ENCODE assay signal across 18 cellular contexts in the genomic region with DNA sequence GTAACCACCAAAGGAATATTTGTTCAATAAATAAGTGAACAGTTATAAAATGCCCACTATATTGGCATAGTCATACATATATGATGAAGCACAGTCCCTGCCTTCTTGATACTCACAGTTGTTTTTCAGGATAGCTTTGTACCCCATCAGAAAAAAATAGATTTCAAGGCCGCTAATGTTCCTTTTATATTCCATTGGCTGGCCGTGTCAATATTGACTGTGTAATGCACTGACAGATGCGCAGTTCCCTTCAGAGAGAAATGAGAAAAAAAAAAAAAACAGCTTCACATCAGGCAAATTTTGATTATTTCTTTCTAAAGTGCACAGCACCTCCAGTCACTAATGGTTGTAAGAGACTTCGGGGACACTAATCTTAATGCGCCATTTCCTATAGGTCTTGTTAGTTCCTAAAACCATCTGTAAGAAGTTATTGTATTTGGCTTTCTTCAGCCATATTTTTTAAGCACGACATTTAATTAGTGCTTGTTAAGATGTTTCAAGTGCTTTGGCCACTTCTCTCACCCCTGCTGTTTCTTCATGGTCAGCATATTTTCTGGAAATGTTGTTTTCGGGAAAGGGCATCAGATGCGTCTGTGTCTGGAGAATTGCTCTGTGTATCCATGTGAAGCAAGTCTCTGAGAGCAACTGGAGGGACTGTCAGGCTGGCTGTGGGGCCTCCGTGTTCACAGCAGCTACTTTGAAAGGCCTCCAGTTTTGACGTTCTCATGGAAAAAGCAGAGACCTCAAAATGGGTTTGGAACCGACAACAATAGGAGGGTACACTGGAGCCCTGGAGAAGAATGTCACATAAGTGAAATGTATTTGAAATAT.
"Had no signal": no experiment of that assay in that cellular context is flagged by ENCODE, and none has a peak within 500 bp of the region (broad histone marks: within the 10 kb centered on the region; RNA-seq: fewer than 3 reads in every experiment).

No MANE protein-coding gene starts in this region.

- H3K9me3 ChIP-seq: adrenal gland, gastrocnemius medialis, heart right ventricle, ovary, sigmoid colon, spleen had no signal

- ATAC-seq: activated CD8-positive, alpha-beta T cell treated with anti-CD3 and anti-CD28 coated beads, Interleukin-2, amount 10 ng/mL, durations not matched to agents 7 days and 5 days; gastrocnemius medialis; heart right ventricle had no signal

- H3K27me3 ChIP-seq: adrenal gland, ovary had no signal

- H3K4me3 ChIP-seq: adrenal gland, gastrocnemius medialis, heart right ventricle, lung, ovary, sigmoid colon, spleen had no signal

- H3K36me3 ChIP-seq: adrenal gland, gastrocnemius medialis, heart right ventricle, ovary, sigmoid colon, spleen had no signal

- H3K4me1 ChIP-seq: gastrocnemius medialis, heart right ventricle, sigmoid colon had no signal

- FAIRE-seq: islet of Langerhans, TTC549 had no signal

- DNase-seq: activated B cell treated with CpG ODN at 0.5 μM for 24 hours; activated CD4-positive, alpha-beta T cell treated with anti-CD3 and anti-CD28 coated beads, Interleukin-2, amount 10 ng/mL, durations not matched to agents 24 days and 14 days; activated CD8-positive, alpha-beta memory T cell treated with anti-CD3 and anti-CD28 coated beads, Interleukin-2, amount 50 U/mL, for 4 hours; activated CD8-positive, alpha-beta T cell treated with anti-CD3 and anti-CD28 coated beads, Interleukin-2, amount 10 ng/mL, durations not matched to agents 7 days and 5 days; activated effector memory CD4-positive, alpha-beta T cell treated with anti-CD3 and anti-CD28 coated beads, Interleukin-2, amount 50 U/mL, for 16 hours; activated T-cell treated with anti-CD3 and anti-CD28 coated beads, Interleukin-2, amount 50 U/mL, for 48 hours; adrenal gland; dermis blood vessel endothelial cell; erythroblast; gastrocnemius medialis; heart right ventricle; midbrain; ovary; sigmoid colon; spleen had no signal

- H3K27ac ChIP-seq: adrenal gland, gastrocnemius medialis, heart right ventricle, ovary, sigmoid colon, spleen had no signal
